ENCODE assay signal across 18 cellular contexts in genomic region chr17:82949361-82949760, GRCh38.
"Had no signal": no experiment of that assay in that cellular context is flagged by ENCODE, and none has a peak within 500 bp of the region (broad histone marks: within the 10 kb centered on the region; RNA-seq: fewer than 3 reads in every experiment).

No MANE protein-coding gene starts in this region.

- ATAC-seq: activated T-helper 17 cell treated with anti-CD3 and anti-CD28 coated beads, Interleukin-2, amount 50 U/mL, for 72 hours; gastrocnemius medialis; heart left ventricle; natural killer cell treated with Interleukin-12 subunit alpha and Interleukin-12 subunit beta and Interleukin-15 and Interleukin-18, amount 100 ng/mL, for 72 hours; SK-N-SH treated with all-trans-retinoic acid at 6 μM for 48 hours had no signal

- DNase-seq: activated CD4-positive, CD25-positive, alpha-beta regulatory T cell treated with anti-CD3 and anti-CD28 coated beads, Interleukin-2, amount 50 U/mL, for 72 hours; anterior cingulate cortex; brain microvascular endothelial cell; erythroblast; gastrocnemius medialis; mesenchymal stem cell; occipital lobe; stimulated activated CD4-positive, alpha-beta T cell treated with anti-CD3 and anti-CD28 coated beads, Interleukin-12 subunit alpha, Interleukin-12 subunit beta, amount 100 ng/mL, for 4 hours; stimulated activated CD4-positive, alpha-beta T cell treated with anti-CD3 and anti-CD28 coated beads, Interleukin-2, amount 100 ng/mL, for 24 hours; stomach; testis had no signal

- H3K27ac ChIP-seq: brain microvascular endothelial cell, gastrocnemius medialis, heart left ventricle, prostate gland, stomach, testis had no signal

- H3K27me3 ChIP-seq: brain microvascular endothelial cell, gastrocnemius medialis, heart left ventricle, stomach, testis had no signal

- H3K4me1 ChIP-seq: gastrocnemius medialis, heart left ventricle, prostate gland, stomach, testis had no signal

- H3K4me3 Mint-ChIP-seq: activated naive CD8-positive, alpha-beta T cell; activated T-helper 17 cell treated with anti-CD3 and anti-CD28 coated beads, Interleukin-2, amount 50 U/mL, for 72 hours; dendritic cell treated with granulocyte-macrophage colony-stimulating factor and Interleukin-4, amounts not matched to agents 40 ng/mL and 50 ng/mL, for 4 days; natural killer cell treated with Interleukin-12 subunit alpha and Interleukin-12 subunit beta and Interleukin-15 and Interleukin-18, amount 100 ng/mL, for 72 hours had no signal

- H3K27ac Mint-ChIP-seq: activated naive CD8-positive, alpha-beta T cell; activated T-helper 17 cell treated with anti-CD3 and anti-CD28 coated beads, Interleukin-2, amount 50 U/mL, for 72 hours; dendritic cell treated with granulocyte-macrophage colony-stimulating factor and Interleukin-4, amounts not matched to agents 40 ng/mL and 50 ng/mL, for 4 days; natural killer cell treated with Interleukin-12 subunit alpha and Interleukin-12 subunit beta and Interleukin-15 and Interleukin-18, amount 100 ng/mL, for 72 hours had no signal

- H3K27me3 Mint-ChIP-seq: activated naive CD8-positive, alpha-beta T cell; activated T-helper 17 cell treated with anti-CD3 and anti-CD28 coated beads, Interleukin-2, amount 50 U/mL, for 72 hours; dendritic cell treated with granulocyte-macrophage colony-stimulating factor and Interleukin-4, amounts not matched to agents 40 ng/mL and 50 ng/mL, for 4 days; natural killer cell treated with Interleukin-12 subunit alpha and Interleukin-12 subunit beta and Interleukin-15 and Interleukin-18, amount 100 ng/mL, for 72 hours had no signal

- H3K4me3 ChIP-seq: gastrocnemius medialis, heart left ventricle, prostate gland, stomach, testis had no signal

- H3K9me3 ChIP-seq: prostate gland, testis had no signal
